In the genomic region with DNA sequence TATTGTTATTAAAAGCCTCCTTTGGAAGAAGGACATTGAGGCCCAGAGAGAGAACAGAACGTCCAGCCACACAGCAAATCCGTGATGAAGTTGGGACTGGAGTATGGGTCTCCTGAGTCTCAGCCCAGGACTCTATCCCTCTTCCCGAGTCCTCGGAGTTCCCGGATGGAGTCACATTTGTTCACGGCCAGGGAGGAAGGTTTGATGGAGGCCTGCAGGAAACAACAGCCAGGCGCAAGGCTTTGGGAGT, we compare ENCODE assay signal across 8 cellular contexts. TPM values are rescaled to one million over a fixed set of nuclear protein-coding genes. Genes with fewer than 3 reads are reported as not detected.
A peak's percentile ranks its signal among the peaks of the same experiment; 100 is the strongest.
DNase-seq lines count a peak whose midpoint lies in the region; ATAC-seq, FAIRE-seq and TF ChIP-seq lines count a peak whose summit lies in the region.

No MANE protein-coding gene starts in this region.

- peak; percentile 28 for ATAC-seq in GM23338

- TF ChIP-seq CTCF in GM23338 (conservative IDR thresholded peaks at IDR 0.05; ENCODE audit: low read depth in 2 of 2) (no peak), VCaP (conservative IDR thresholded peaks at IDR 0.05) (no peak), cardiac muscle cell (IDR thresholded peaks at IDR 0.05; ENCODE audit: low read depth, low read length) (no peak)

- H2AFZ ChIP-seq in GM23338 = peak overlapping the region; percentile 94

- H3K9me3 ChIP-seq in cardiac muscle cell (ENCODE audit: low read depth) (no peaks in the 10 kb centered on the region), small intestine (ENCODE audit: control insufficient read depth, low read depth) (no peaks in the 10 kb centered on the region)

- 13 to 15% (median 15%) methylated on average over 7 of the region's 7 CpGs for WGBS in small intestine, 3 donors

- H3K4me1 Mint-ChIP-seq in GM23338 = peaks cover 36% of the 10 kb centered on the region

- peak overlapping the region; percentile 96 for H3K27ac ChIP-seq in GM23338 (ENCODE audit: low read depth)
- peak overlapping the region; percentile 91 for H3K27ac ChIP-seq in VCaP
- H3K27ac ChIP-seq in cardiac muscle cell = peak overlapping the region; percentile 91
- H3K27ac ChIP-seq in small intestine (ENCODE audit: low read depth in 1 of 2, low read length in 1 of 2) = peak overlapping the region; percentile 84 to 99

- peak overlapping the region; percentile 95 for H3K4me3 Mint-ChIP-seq in GM23338

- H3K4me1 ChIP-seq in GM23338 (ENCODE audit: insufficient read depth) (peaks cover 30% of the 10 kb centered on the region), cardiac muscle cell (ENCODE audit: low read depth) (peaks cover 14% of the 10 kb centered on the region), small intestine (ENCODE audit: control insufficient read depth in 2 of 2, insufficient read depth in 1 of 2, low read depth in 1 of 2, low read length in 1 of 2) (peaks cover 2 to 6% of the 10 kb centered on the region in 2 donors)

- peak overlapping the region; percentile 97 for H3K4me2 ChIP-seq in GM23338

- H3K27me3 ChIP-seq in GM23338 (ENCODE audit: insufficient read depth) = no peaks in the 10 kb centered on the region
- H3K27me3 ChIP-seq in cardiac muscle cell = no peaks in the 10 kb centered on the region
- no peaks in the 10 kb centered on the region for H3K27me3 ChIP-seq in small intestine (ENCODE audit: control insufficient read depth in 2 of 2, insufficient read depth in 2 of 2, low read length in 2 of 2)

- peaks cover 38% of the 10 kb centered on the region for H3K36me3 Mint-ChIP-seq in GM23338 (ENCODE audit: low read depth)

- H3K9me2 ChIP-seq in GM23338 (ENCODE audit: insufficient read depth) = no peaks in the 10 kb centered on the region

- peaks cover 34% of the 10 kb centered on the region for H3F3A ChIP-seq in GM23338 (replicated peaks; ENCODE audit: low read depth)

- FAIRE-seq in small intestine (lab: Jason Lieb, UNC) = no peak

- peak overlapping the region; percentile 93 for H3K4me3 ChIP-seq in GM23338
- H3K4me3 ChIP-seq in cardiac muscle cell = peak overlapping the region; percentile 62
- H3K4me3 ChIP-seq in small intestine (ENCODE audit: low read depth in 1 of 2, low read length in 2 of 2) = peak overlapping the region; percentile 66 to 88

- peak overlapping the region; percentile 89 for H3K27ac Mint-ChIP-seq in GM23338

- H3K36me3 ChIP-seq in GM23338 (ENCODE audit: insufficient read depth) (peaks cover 12% of the 10 kb centered on the region), cardiac muscle cell (peaks cover 7% of the 10 kb centered on the region), small intestine (ENCODE audit: control insufficient read depth in 2 of 2, insufficient read depth in 2 of 2, low read length in 2 of 2) (peaks cover 0 to 2% of the 10 kb centered on the region in 2 donors)

- DNase-seq in GM23338 (ENCODE audit: low spot score) (no peak), cardiac muscle cell (ENCODE audit: low read depth in 1 of 2, low spot score in 1 of 2) (no peak), small intestine (no peak), T-helper 9 cell (no peak), NCI-H526 treated with DMSO at 0.1 percent for 48 hours (lab: John Stamatoyannopoulos, UW) (no peak), GDM1 (lab: John Stamatoyannopoulos, UW) (no peak), COLO829 (ENCODE audit: low spot score) (no peak)

- H3K79me2 ChIP-seq in GM23338 (replicated peaks; ENCODE audit: insufficient read depth) = peaks cover 36% of the 10 kb centered on the region

- peaks cover 20% of the 10 kb centered on the region for H4K20me1 ChIP-seq in GM23338 (replicated peaks; ENCODE audit: insufficient read depth)

- H3K9me3 Mint-ChIP-seq in GM23338 = no peaks in the 10 kb centered on the region

- peaks cover 14% of the 10 kb centered on the region for H3K27me3 Mint-ChIP-seq in GM23338 (ENCODE audit: insufficient read depth, low read depth, poor library complexity)

TF ChIP-seq in GM23338, 12 proteins besides CTCF, POLR2A, EP300 and RAD21:
- TF ChIP-seq ZNF331 (CRISPR knock-in tag; IDR thresholded peaks at IDR 0.05; ENCODE audit: low read depth) (no peak), EZH2phosphoT487 (IDR thresholded peaks at IDR 0.05; ENCODE audit: unreplicated experiment) (no peak), JUNB (IDR thresholded peaks at IDR 0.05; ENCODE audit: unreplicated experiment) (no peak), NANOG (IDR thresholded peaks at IDR 0.05; ENCODE audit: borderline replicate concordance) (no peak), EZH2 (IDR thresholded peaks at IDR 0.05; ENCODE audit: low read depth, unreplicated experiment) (no peak), POLR2AphosphoS5 (IDR thresholded peaks at IDR 0.05; ENCODE audit: low read depth) (no peak)

RNA-seq across cellular contexts. Expression of gene TXLNA, which starts 0.4 kb away (rescaled TPM):
- total RNA-seq in GM23338 (2014; rRNA removed; shearing (Covaris generic)) = 45.2 and 52.1 TPM in 2 replicates
- polyA plus RNA-seq in GM23338 (2016; fragmentation: Nextera tagmentation; extraction: Ambion mirVana) (13.2 and 15.2 TPM in 2 replicates), cardiac muscle cell (31.3 and 33.3 TPM in 2 replicates), small intestine (10 to 100 TPM in 1 of 3 donors, 1 to 10 TPM in 2; 6.9 to 26.5 (median 9.7) TPM)
- 40.8 and 40.9 TPM in 2 replicates for total RNA-seq in cardiac muscle cell

RNA-seq across cellular contexts. Expression of gene CCDC28B, which starts 21.3 kb away (rescaled TPM):
- total RNA-seq in GM23338 (2014; rRNA removed; shearing (Covaris generic)) = 8.6 and 8.7 TPM in 2 replicates
- polyA plus RNA-seq in GM23338 (2016; fragmentation: Nextera tagmentation; extraction: Ambion mirVana) (35.2 and 39.7 TPM in 2 replicates), cardiac muscle cell (99.7 and 111 TPM in 2 replicates), small intestine (1 to 10 TPM; 2.5 to 8.1 (median 4.4) TPM)
- 68.7 and 75.1 TPM in 2 replicates for total RNA-seq in cardiac muscle cell

RNA-seq across cellular contexts. Expression of gene IQCC, which starts 26.4 kb away (rescaled TPM):
- 3.5 and 3.8 TPM in 2 replicates for total RNA-seq in GM23338 (2014; rRNA removed; shearing (Covaris generic))
- 1.7 and 2.5 TPM in 2 replicates for polyA plus RNA-seq in GM23338 (2016; fragmentation: Nextera tagmentation; extraction: Ambion mirVana)
- total RNA-seq in cardiac muscle cell = 1.4 and 2.0 TPM in 2 replicates
- polyA plus RNA-seq in cardiac muscle cell = 2.8 and 4.8 TPM in 2 replicates
- polyA plus RNA-seq in small intestine = 1 to 10 TPM in 2 of 3 donors, under 1 TPM in 1; 0.54 to 1.8 (median 1.8) TPM

RNA-seq across cellular contexts. Expression of gene DCDC2B, which starts 29.8 kb away (rescaled TPM):
- not detected in 2 replicates for total RNA-seq in GM23338 (2014; rRNA removed; shearing (Covaris generic))
- polyA plus RNA-seq in GM23338 (2016; fragmentation: Nextera tagmentation; extraction: Ambion mirVana) = 0.21 and 0.42 TPM in 2 replicates
- not detected in 2 replicates for total RNA-seq in cardiac muscle cell
- polyA plus RNA-seq in cardiac muscle cell = 0.64 and 0.72 TPM in 2 replicates
- polyA plus RNA-seq in small intestine = not detected

RNA-seq across cellular contexts. Expression of gene TMEM234, which starts 43.0 kb away (rescaled TPM):
- total RNA-seq in GM23338 (2014; rRNA removed; shearing (Covaris generic)) = 4.7 and 7.7 TPM in 2 replicates
- 8.1 and 8.2 TPM in 2 replicates for polyA plus RNA-seq in GM23338 (2016; fragmentation: Nextera tagmentation; extraction: Ambion mirVana)
- total RNA-seq in cardiac muscle cell = 24.1 and 26.2 TPM in 2 replicates
- 36.8 and 38.0 TPM in 2 replicates for polyA plus RNA-seq in cardiac muscle cell
- polyA plus RNA-seq in small intestine = 10 to 100 TPM in 1 of 3 donors, 1 to 10 TPM in 2; 6.5 to 12.9 (median 8.1) TPM
